29 cellular contexts compared by ENCODE assay signal in the genomic region with DNA sequence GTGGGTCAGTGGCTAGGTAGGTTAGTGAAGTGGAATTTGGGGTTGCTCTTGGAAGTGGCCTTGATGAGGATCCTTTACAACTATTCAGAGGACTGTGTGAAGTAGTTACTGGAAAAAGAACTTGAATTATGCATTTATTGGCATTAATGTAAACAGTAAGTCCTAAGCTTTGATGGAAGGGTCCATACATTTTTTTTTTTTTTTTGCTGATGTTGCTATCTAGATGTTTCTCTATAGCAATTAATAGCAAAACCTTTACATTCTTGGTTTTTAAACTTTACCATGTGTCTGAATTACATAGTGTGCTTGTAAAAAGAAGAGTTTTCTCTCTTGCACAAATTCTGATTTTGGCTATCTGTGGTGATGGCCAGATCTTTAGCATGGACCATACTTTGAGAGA.
"Had no signal": no experiment of that assay in that cellular context is flagged by ENCODE, and none has a peak within 500 bp of the region (broad histone marks: within the 10 kb centered on the region; RNA-seq: fewer than 3 reads in every experiment).

No MANE protein-coding gene starts in this region.

- H3K4me1 ChIP-seq: neural progenitor cell, parathyroid adenoma, psoas muscle, spleen, suprapubic skin, testis, tibial artery, transverse colon, upper lobe of right lung, uterus had no signal

- H3K9ac ChIP-seq: neural progenitor cell, parathyroid adenoma had no signal

- H3K4me2 ChIP-seq: neural progenitor cell, smooth muscle cell had no signal

- H2AFZ ChIP-seq: neural progenitor cell, parathyroid adenoma had no signal

- DNase-seq: naive thymus-derived CD4-positive, alpha-beta T cell; natural killer cell; occipital lobe; ovary; posterior cingulate gyrus; psoas muscle; right cardiac atrium; spleen; stimulated activated CD4-positive, alpha-beta T cell treated with anti-CD3 and anti-CD28 coated beads, Interleukin-12 subunit alpha, Interleukin-12 subunit beta, amount 100 ng/mL, for 4 hours; stimulated activated CD4-positive, alpha-beta T cell treated with anti-CD3 and anti-CD28 coated beads, Interleukin-1b, Interleukin-23, amount 100 ng/mL, for 48 hours; stimulated activated CD4-positive, alpha-beta T cell treated with anti-CD3 and anti-CD28 coated beads, Interleukin-4, amount 100 ng/mL, for 1 hour; stimulated activated CD4-positive, alpha-beta T cell treated with anti-CD3 and anti-CD28 coated beads, Interleukin-4, amount 100 ng/mL, for 4 hours; stimulated activated CD8-positive, alpha-beta memory T cell treated with anti-CD3 and anti-CD28 coated beads, Interleukin-4, amount 100 ng/mL, for 48 hours; stimulated activated naive CD4-positive, alpha-beta T cell; stimulated activated naive CD8-positive, alpha-beta T cell treated with anti-CD3 and anti-CD28 coated beads, Interleukin-15, amount 100 ng/mL, for 72 hours; stimulated activated naive CD8-positive, alpha-beta T cell treated with anti-CD3 and anti-CD28 coated beads, Interleukin-15, Interleukin-2, amounts not matched to agents 100 U/mL and 50 U/mL, for 24 hours; substantia nigra; testis; tibial artery; transverse colon; upper lobe of right lung; uterus had no signal

- H3K27ac ChIP-seq: neural progenitor cell, ovary, parathyroid adenoma, psoas muscle, skin epidermis, spleen, suprapubic skin, testis, tibial artery, transverse colon, upper lobe of right lung, uterus had no signal

- H3K27me3 ChIP-seq: neural progenitor cell, ovary, spleen, suprapubic skin, testis, tibial artery, transverse colon, upper lobe of right lung, uterus had no signal

- H3K4me3 ChIP-seq: neural progenitor cell, ovary, psoas muscle, skin epidermis, smooth muscle cell, spleen, suprapubic skin, testis, tibial artery, transverse colon, upper lobe of right lung, uterus had no signal

- H3K9me3 ChIP-seq: testis, upper lobe of right lung had no signal

- H3K36me3 ChIP-seq: uterus had no signal

- ATAC-seq: naive thymus-derived CD4-positive, alpha-beta T cell; natural killer cell; psoas muscle; right cardiac atrium; sciatic nerve; stimulated activated memory B cell treated with anti-CD40 and anti-IgM and Interleukin-4, amounts not matched to agents 10 μg/mL and 1 μg/mL and 100 μg/mL, for 72 hours; stimulated activated naive CD8-positive, alpha-beta T cell treated with anti-CD3 and anti-CD28 coated beads, Interleukin-15, amount 100 ng/mL, for 72 hours; stimulated activated naive CD8-positive, alpha-beta T cell treated with anti-CD3 and anti-CD28 coated beads, Interleukin-15, Interleukin-2, amounts not matched to agents 100 U/mL and 50 U/mL, for 24 hours; upper lobe of right lung had no signal
